9 cellular contexts compared by ENCODE assay signal in genomic region chr5:139774980-139775654, GRCh38. TPM values are rescaled to one million over a fixed set of nuclear protein-coding genes. Genes with fewer than 3 reads are reported as not detected.
DNase-seq lines count a peak whose midpoint lies in the region; ATAC-seq and TF ChIP-seq lines count a peak whose summit lies in the region.
"Had no signal": no experiment of that assay in that cellular context is flagged by ENCODE, and none has a peak within 500 bp of the region (broad histone marks: within the 10 kb centered on the region; RNA-seq: fewer than 3 reads in every experiment).

No MANE protein-coding gene starts in this region.

- peaks cover 2% of the 10 kb centered on the region for H3K27me3 Mint-ChIP-seq in CD8-positive, alpha-beta T cell (ENCODE audit: low read depth)
- H3K27me3 Mint-ChIP-seq in T-helper 2 cell treated with Interferon-gamma antibody and Interleukin-4, amounts not matched to agents 5 μg/mL and 100 μg/mL, for 36 hours (ENCODE audit: low read depth): peaks cover 9% of the 10 kb centered on the region

- H3K27ac ChIP-seq in CD8-positive, alpha-beta T cell (ENCODE audit: low read depth, low read length): no peak overlapping the region

- H3K4me1 Mint-ChIP-seq in CD8-positive, alpha-beta T cell (ENCODE audit: low read depth): peaks cover 7% of the 10 kb centered on the region
- peaks cover 4% of the 10 kb centered on the region for H3K4me1 Mint-ChIP-seq in T-helper 2 cell treated with Interferon-gamma antibody and Interleukin-4, amounts not matched to agents 5 μg/mL and 100 μg/mL, for 36 hours (ENCODE audit: low read depth)

- intact Hi-C loops in CD8-positive, alpha-beta T cell (cut with DNase I, micrococcal nuclease): no loop called here

- H3K27ac Mint-ChIP-seq in CD8-positive, alpha-beta T cell: no peak overlapping the region
- no peak overlapping the region for H3K27ac Mint-ChIP-seq in T-helper 2 cell treated with Interferon-gamma antibody and Interleukin-4, amounts not matched to agents 5 μg/mL and 100 μg/mL, for 36 hours

- H3K27me3 ChIP-seq in CD8-positive, alpha-beta T cell (ENCODE audit: insufficient read depth, low read length): no peaks in the 10 kb centered on the region

- ATAC-seq in CD8-positive, alpha-beta T cell: peak; percentile 100
- ATAC-seq in GM21390 (IDR thresholded peaks at IDR 0.05; ENCODE audit: unreplicated experiment) (peak; percentile 90), HG02970 (IDR thresholded peaks at IDR 0.05; ENCODE audit: low FRiP score, unreplicated experiment) (no peak)

- no peaks in the 10 kb centered on the region for H3K9me3 ChIP-seq in CD8-positive, alpha-beta T cell (ENCODE audit: low read length)

- TF ChIP-seq CTCF in CD8-positive, alpha-beta T cell (IDR thresholded peaks at IDR 0.05): peak; percentile 89

- no peaks in the 10 kb centered on the region for H3K36me3 ChIP-seq in CD8-positive, alpha-beta T cell (ENCODE audit: insufficient read depth, low read length)

- CTCF ChIA-PET in CD8-positive, alpha-beta T cell (lab: Charles Lee): interaction anchor here (0.9 to 4.7 kb wide), 20 partner anchors 10 to 193 kb away, joined by 3 to 47 read pairs (median 4); no protein-coding TSS in a partner anchor

- no peaks in the 10 kb centered on the region for H3K36me3 Mint-ChIP-seq in CD8-positive, alpha-beta T cell
- no peaks in the 10 kb centered on the region for H3K36me3 Mint-ChIP-seq in T-helper 2 cell treated with Interferon-gamma antibody and Interleukin-4, amounts not matched to agents 5 μg/mL and 100 μg/mL, for 36 hours (ENCODE audit: low read depth)

- no peak overlapping the region for H3K4me3 ChIP-seq in CD8-positive, alpha-beta T cell (ENCODE audit: low read depth, low read length)

- H3K4me3 Mint-ChIP-seq in CD8-positive, alpha-beta T cell: peak overlapping the region; percentile 29
- H3K4me3 Mint-ChIP-seq in T-helper 2 cell treated with Interferon-gamma antibody and Interleukin-4, amounts not matched to agents 5 μg/mL and 100 μg/mL, for 36 hours: no peak overlapping the region

- H3K4me1 ChIP-seq in CD8-positive, alpha-beta T cell (ENCODE audit: insufficient read depth, low read length): no peaks in the 10 kb centered on the region

- POLR2A ChIA-PET in CD8-positive, alpha-beta T cell (lab: Charles Lee): interaction anchor here (1.0 kb wide), 1 partner anchor 11 kb away, joined by 3 read pairs; no protein-coding TSS in a partner anchor

- H3K9me3 Mint-ChIP-seq in CD8-positive, alpha-beta T cell: no peaks in the 10 kb centered on the region
- H3K9me3 Mint-ChIP-seq in T-helper 2 cell treated with Interferon-gamma antibody and Interleukin-4, amounts not matched to agents 5 μg/mL and 100 μg/mL, for 36 hours: no peaks in the 10 kb centered on the region

- peak; percentile 63 to 87 (median 75) for DNase-seq in CD8-positive, alpha-beta T cell
- DNase-seq in Kasumi-1 (lab: John Stamatoyannopoulos, UW) (peak; percentile 60 to 74), amniotic epithelial cell (ENCODE audit: low read depth) (peak; percentile 37), hepatic stellate cell (ENCODE audit: low spot score) (peak; percentile 70)
- DNase-seq in T-helper 2 cell treated with Interferon-gamma antibody and Interleukin-4, amounts not matched to agents 5 μg/mL and 100 μg/mL, for 36 hours (ENCODE audit: low spot score): peak; percentile 74
- DNase-seq in stimulated activated CD4-positive, alpha-beta T cell treated with anti-CD3 and anti-CD28 coated beads, Interleukin-12 subunit alpha, Interleukin-12 subunit beta, amount 100 ng/mL, for 4 hours: peak; percentile 79

RNA-seq across cellular contexts. Expression of gene PSD2, which starts 20.5 kb away (rescaled TPM):
- under 1 TPM; 0.17 to 0.30 TPM for total RNA-seq in CD8-positive, alpha-beta T cell
- total RNA-seq: T-helper 2 cell treated with Interferon-gamma antibody and Interleukin-4, amounts not matched to agents 100 ng/mL and 5 ng/mL, for 36 hours had no signal
